ENCODE assay signal across 27 cellular contexts in the genomic region with DNA sequence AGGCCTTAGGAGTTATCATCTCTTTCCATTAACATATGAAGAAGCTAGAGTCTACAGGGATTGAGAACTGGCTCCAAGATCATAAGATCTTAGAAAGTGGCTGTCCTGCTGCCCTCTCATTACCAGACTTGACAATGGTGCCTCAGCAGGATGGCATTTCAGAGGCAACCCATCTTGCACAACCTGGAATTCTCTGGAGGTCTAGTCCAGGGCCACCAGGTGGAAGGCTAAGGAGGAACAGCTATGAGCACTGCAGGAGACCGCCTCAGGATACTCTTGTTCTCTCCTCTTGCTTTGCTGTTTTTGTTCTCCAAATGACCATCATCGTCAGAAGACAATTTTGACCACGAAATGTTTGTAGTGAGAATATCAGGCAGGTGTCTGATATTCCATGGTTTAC.
"Had no signal": no experiment of that assay in that cellular context is flagged by ENCODE, and none has a peak within 500 bp of the region (broad histone marks: within the 10 kb centered on the region; RNA-seq: fewer than 3 reads in every experiment).

No MANE protein-coding gene starts in this region.

- H3K4me3 ChIP-seq: adrenal gland, PC-9 had no signal

- H3K4me3 Mint-ChIP-seq: activated B cell treated with CpG ODN at 0.5 μM for 24 hours; activated CD4-positive, alpha-beta memory T cell treated with anti-CD3 and anti-CD28 coated beads for 36 hours; activated CD4-positive, alpha-beta T cell treated with anti-CD3 and anti-CD28 coated beads, Interleukin-2, amount 10 ng/mL, durations not matched to agents 7 days and 5 days; activated naive CD8-positive, alpha-beta T cell treated with anti-CD3 and anti-CD28 coated beads, Interleukin-2, amount 10 ng/mL, durations not matched to agents 7 days and 5 days; activated T-helper 17 cell treated with anti-CD3 and anti-CD28 coated beads, Interleukin-2, amount 50 U/mL, for 72 hours; T-helper 17 cell had no signal

- H3K36me3 ChIP-seq: adrenal gland had no signal

- H3K4me1 Mint-ChIP-seq: activated B cell treated with CpG ODN at 0.5 μM for 24 hours; activated naive CD8-positive, alpha-beta T cell treated with anti-CD3 and anti-CD28 coated beads, Interleukin-2, amount 10 ng/mL, durations not matched to agents 7 days and 5 days; activated T-helper 17 cell treated with anti-CD3 and anti-CD28 coated beads, Interleukin-2, amount 50 U/mL, for 72 hours; T-helper 17 cell had no signal

- DNase-seq: activated B cell treated with CpG ODN at 0.5 μM for 24 hours; activated CD4-positive, alpha-beta memory T cell treated with anti-CD3 and anti-CD28 coated beads for 36 hours; activated CD4-positive, alpha-beta T cell treated with anti-CD3 and anti-CD28 coated beads, Interleukin-2, amount 10 ng/mL, durations not matched to agents 7 days and 5 days; activated CD8-positive, alpha-beta memory T cell treated with anti-CD3 and anti-CD28 coated beads for 24 hours; activated gamma-delta T cell treated with Interleukin-2 at 50 U/mL for 16 hours; activated naive CD4-positive, alpha-beta T cell treated with anti-CD3 and anti-CD28 coated beads, Interleukin-2, amount 50 U/mL, for 16 hours; activated naive CD8-positive, alpha-beta T cell treated with anti-CD3 and anti-CD28 coated beads, Interleukin-2, amount 10 ng/mL, durations not matched to agents 7 days and 5 days; activated T-cell treated with anti-CD3 and anti-CD28 coated beads, Interleukin-2, amount 50 U/mL, for 48 hours; adrenal gland; anterior cingulate cortex; caudate nucleus; Kasumi-1; KBM-7; NCI-H1092; NCI-H1417 treated with DMSO at 0.1 percent for 48 hours; NCI-H1694; NCI-H2029; NCI-H2107; NCI-H2171 treated with DMSO at 0.1 percent for 48 hours; NCI-H345; NCI-H510A; NCI-H526 treated with DMSO at 0.1 percent for 48 hours; PC-9; SIG-M5; T-helper 17 cell; T-helper 9 cell had no signal

- ATAC-seq: activated T-helper 17 cell treated with anti-CD3 and anti-CD28 coated beads, Interleukin-2, amount 50 U/mL, for 72 hours; T-helper 17 cell had no signal

- H3K27me3 Mint-ChIP-seq: activated B cell treated with CpG ODN at 0.5 μM for 24 hours; activated CD4-positive, alpha-beta memory T cell treated with anti-CD3 and anti-CD28 coated beads for 36 hours; activated CD4-positive, alpha-beta T cell treated with anti-CD3 and anti-CD28 coated beads, Interleukin-2, amount 10 ng/mL, durations not matched to agents 7 days and 5 days; activated naive CD8-positive, alpha-beta T cell treated with anti-CD3 and anti-CD28 coated beads, Interleukin-2, amount 10 ng/mL, durations not matched to agents 7 days and 5 days; activated T-helper 17 cell treated with anti-CD3 and anti-CD28 coated beads, Interleukin-2, amount 50 U/mL, for 72 hours; T-helper 17 cell had no signal

- H3K27ac Mint-ChIP-seq: activated B cell treated with CpG ODN at 0.5 μM for 24 hours; activated CD4-positive, alpha-beta memory T cell treated with anti-CD3 and anti-CD28 coated beads for 36 hours; activated CD4-positive, alpha-beta T cell treated with anti-CD3 and anti-CD28 coated beads, Interleukin-2, amount 10 ng/mL, durations not matched to agents 7 days and 5 days; activated naive CD8-positive, alpha-beta T cell treated with anti-CD3 and anti-CD28 coated beads, Interleukin-2, amount 10 ng/mL, durations not matched to agents 7 days and 5 days; activated T-helper 17 cell treated with anti-CD3 and anti-CD28 coated beads, Interleukin-2, amount 50 U/mL, for 72 hours had no signal

- H3K4me1 ChIP-seq: adrenal gland had no signal

- H3K27me3 ChIP-seq: adrenal gland had no signal

- H3K9me3 ChIP-seq: adrenal gland had no signal

- H3K9me3 Mint-ChIP-seq: activated naive CD8-positive, alpha-beta T cell treated with anti-CD3 and anti-CD28 coated beads, Interleukin-2, amount 10 ng/mL, durations not matched to agents 7 days and 5 days; activated T-helper 17 cell treated with anti-CD3 and anti-CD28 coated beads, Interleukin-2, amount 50 U/mL, for 72 hours had no signal

- H3K27ac ChIP-seq: adrenal gland, PC-9 had no signal
